17 cellular contexts compared by ENCODE assay signal in the genomic region with DNA sequence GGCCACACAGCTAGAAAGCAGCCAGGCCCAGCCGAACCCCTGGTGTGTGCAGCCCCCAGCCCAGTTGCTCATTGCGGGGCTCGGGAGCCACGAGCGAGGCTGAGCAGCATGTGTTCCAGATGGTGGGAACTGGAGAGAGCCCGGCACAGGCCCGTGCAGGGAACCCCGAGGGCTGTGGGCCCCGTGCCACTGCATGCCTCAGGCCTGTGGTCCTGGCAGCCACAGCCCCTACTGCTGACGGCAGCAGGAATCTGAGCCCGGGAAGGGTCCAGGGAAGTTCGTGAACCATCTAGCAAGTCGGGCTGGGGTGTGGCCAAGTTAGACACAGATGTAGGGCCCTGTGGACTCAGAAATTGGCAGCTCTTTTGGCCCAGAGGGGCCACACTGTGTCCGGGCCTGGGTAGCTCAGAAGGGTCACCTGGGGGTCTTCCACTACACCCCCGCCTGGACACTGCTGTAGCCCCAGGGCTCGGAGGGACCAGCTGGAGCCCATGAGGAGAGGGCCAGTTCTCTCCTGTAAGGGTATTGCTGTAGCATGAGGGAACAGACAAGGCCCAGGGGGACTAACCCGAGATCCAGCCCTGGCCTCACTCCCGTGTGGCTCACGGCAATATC. TPM values are rescaled to one million over a fixed set of nuclear protein-coding genes. Genes with fewer than 3 reads are reported as not detected.
DNase-seq lines count a peak whose midpoint lies in the region; ATAC-seq and TF ChIP-seq lines count a peak whose summit lies in the region.
"Had no signal": no experiment of that assay in that cellular context is flagged by ENCODE, and none has a peak within 500 bp of the region (broad histone marks: within the 10 kb centered on the region; RNA-seq: fewer than 3 reads in every experiment).

No MANE protein-coding gene starts in this region.

- no peaks in the 10 kb centered on the region for H3K9me3 ChIP-seq in heart left ventricle
- H3K9me3 ChIP-seq: adrenal gland, thyroid gland had no signal

- TF ChIP-seq CTCF in AG10803 (conservative IDR thresholded peaks at IDR 0.05; ENCODE audit: low read length) (no peak), RWPE1 (conservative IDR thresholded peaks at IDR 0.05; ENCODE audit: low read depth) (no peak), heart left ventricle (IDR thresholded peaks at IDR 0.05) (no peak)

- CTCF ChIA-PET in RWPE1 (lab: Yijun Ruan, JAX), result no interaction called here
- CTCF ChIA-PET in HEK293T (lab: Yijun Ruan, JAX), result no interaction called here

- H3K4me1 ChIP-seq in heart left ventricle, result peaks cover 0 to 68% (median 39%) of the 10 kb centered on the region in 12 donors
- H3K4me1 ChIP-seq: adrenal gland had no signal

- H3K4me3 ChIP-seq in AG10803 (ENCODE audit: low read length), result no peak overlapping the region
- no peak overlapping the region for H3K4me3 ChIP-seq in heart left ventricle
- no peak overlapping the region for H3K4me3 ChIP-seq in skeletal muscle cell (ENCODE audit: low read depth, low read length)
- H3K4me3 ChIP-seq: adrenal gland, thyroid gland had no signal

- peak; percentile 95 for DNase-seq in AG10803 (ENCODE audit: low read depth)
- no peak for DNase-seq in RWPE1 (ENCODE audit: low spot score)
- peak; percentile 66 to 91 (median 86) for DNase-seq in heart left ventricle
- DNase-seq in skeletal muscle cell (ENCODE audit: low read depth), result peak; percentile 30
- no peak for DNase-seq in HEK293T (ENCODE audit: extremely low spot score)
- no peak for DNase-seq in inferior parietal cortex (ENCODE audit: extremely low spot score)
- DNase-seq: ACHN; DMS79 treated with DMSO at 0.1 percent for 48 hours; GOT3; NCI-H2081; stimulated activated CD4-positive, alpha-beta T cell treated with anti-CD3 and anti-CD28 coated beads, Interleukin-12 subunit alpha, Interleukin-12 subunit beta, amount 100 ng/mL, for 4 hours had no signal

- WGBS in heart left ventricle, 4 donors, result 48 to 61% (median 55%) methylated on average over 11 to 19 of the region's 19 CpGs

- peak overlapping the region; percentile 38 for H3K27ac ChIP-seq in RWPE1
- H3K27ac ChIP-seq in heart left ventricle, result peak overlapping the region in 9 of 12 donors; percentile 15 to 62 (median 47)
- H3K27ac ChIP-seq: thyroid gland had no signal

- POLR2A ChIA-PET in RWPE1 (lab: Yijun Ruan, JAX; ENCODE audit: low non-redundant PET) (no interaction called here), HEK293T (lab: Yijun Ruan, JAX) (no interaction called here)

- intact Hi-C loops in heart left ventricle (cut with DNase I), result loop anchor here in 1 of 10 donors (5.0 kb wide), 1 partner anchor 36 kb away; no protein-coding TSS in a partner anchor

- TF ChIP-seq POLR2A in heart left ventricle (IDR thresholded peaks at IDR 0.05), result no peak

- ATAC-seq in heart left ventricle (peak; percentile 55 to 73 (median 60)), HG03432 (IDR thresholded peaks at IDR 0.05; ENCODE audit: unreplicated experiment) (no peak), SK-N-SH treated with all-trans-retinoic acid at 6 μM for 48 hours (no peak)
- ATAC-seq: WTC11 had no signal

- H3K36me3 ChIP-seq in heart left ventricle, result peaks cover 0 to under 1% (median 0%) of the 10 kb centered on the region in 9 donors
- H3K36me3 ChIP-seq: adrenal gland, thyroid gland had no signal

- H3K27me3 ChIP-seq in heart left ventricle, result no peaks in the 10 kb centered on the region
- H3K27me3 ChIP-seq: adrenal gland, thyroid gland had no signal

TF ChIP-seq in HEK293T, 16 proteins besides CTCF, POLR2A, EP300 and RAD21:
- TF ChIP-seq HDGF (IDR thresholded peaks at IDR 0.05; ENCODE audit: borderline replicate concordance) (no peak), NFRKB (IDR thresholded peaks at IDR 0.05) (no peak), FOXA1 (IDR thresholded peaks at IDR 0.05) (no peak), L3MBTL2 (conservative IDR thresholded peaks at IDR 0.05) (no peak), ZNF384 (IDR thresholded peaks at IDR 0.05) (no peak), SP1 (IDR thresholded peaks at IDR 0.05) (no peak), FOXM1 (IDR thresholded peaks at IDR 0.05; ENCODE audit: borderline replicate concordance) (no peak), PKNOX1 (IDR thresholded peaks at IDR 0.05) (no peak), TARDBP (IDR thresholded peaks at IDR 0.05) (no peak), FOXK2 (IDR thresholded peaks at IDR 0.05) (no peak), SUZ12 (IDR thresholded peaks at IDR 0.05) (no peak)

TF ChIP-seq in SK-N-SH treated with all-trans-retinoic acid at 6 μM for 48 hours, 23 proteins besides CTCF, POLR2A, EP300 and RAD21 (continues in another document):
- TF ChIP-seq, protein P1, sequence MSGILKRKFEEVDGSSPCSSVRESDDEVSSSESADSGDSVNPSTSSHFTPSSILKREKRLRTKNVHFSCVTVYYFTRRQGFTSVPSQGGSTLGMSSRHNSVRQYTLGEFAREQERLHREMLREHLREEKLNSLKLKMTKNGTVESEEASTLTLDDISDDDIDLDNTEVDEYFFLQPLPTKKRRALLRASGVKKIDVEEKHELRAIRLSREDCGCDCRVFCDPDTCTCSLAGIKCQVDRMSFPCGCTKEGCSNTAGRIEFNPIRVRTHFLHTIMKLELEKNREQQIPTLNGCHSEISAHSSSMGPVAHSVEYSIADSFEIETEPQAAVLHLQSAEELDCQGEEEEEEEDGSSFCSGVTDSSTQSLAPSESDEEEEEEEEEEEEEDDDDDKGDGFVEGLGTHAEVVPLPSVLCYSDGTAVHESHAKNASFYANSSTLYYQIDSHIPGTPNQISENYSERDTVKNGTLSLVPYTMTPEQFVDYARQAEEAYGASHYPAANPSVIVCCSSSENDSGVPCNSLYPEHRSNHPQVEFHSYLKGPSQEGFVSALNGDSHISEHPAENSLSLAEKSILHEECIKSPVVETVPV (CRISPR knock-in tag; IDR thresholded peaks at IDR 0.05), result no peak
- no peak for TF ChIP-seq ESRRG (CRISPR knock-in tag; IDR thresholded peaks at IDR 0.05)
- no peak for TF ChIP-seq ZNF8 (CRISPR knock-in tag; IDR thresholded peaks at IDR 0.05)
- no peak for TF ChIP-seq TOX (CRISPR knock-in tag; IDR thresholded peaks at IDR 0.05; ENCODE audit: borderline replicate concordance)
- TF ChIP-seq, protein P2, sequence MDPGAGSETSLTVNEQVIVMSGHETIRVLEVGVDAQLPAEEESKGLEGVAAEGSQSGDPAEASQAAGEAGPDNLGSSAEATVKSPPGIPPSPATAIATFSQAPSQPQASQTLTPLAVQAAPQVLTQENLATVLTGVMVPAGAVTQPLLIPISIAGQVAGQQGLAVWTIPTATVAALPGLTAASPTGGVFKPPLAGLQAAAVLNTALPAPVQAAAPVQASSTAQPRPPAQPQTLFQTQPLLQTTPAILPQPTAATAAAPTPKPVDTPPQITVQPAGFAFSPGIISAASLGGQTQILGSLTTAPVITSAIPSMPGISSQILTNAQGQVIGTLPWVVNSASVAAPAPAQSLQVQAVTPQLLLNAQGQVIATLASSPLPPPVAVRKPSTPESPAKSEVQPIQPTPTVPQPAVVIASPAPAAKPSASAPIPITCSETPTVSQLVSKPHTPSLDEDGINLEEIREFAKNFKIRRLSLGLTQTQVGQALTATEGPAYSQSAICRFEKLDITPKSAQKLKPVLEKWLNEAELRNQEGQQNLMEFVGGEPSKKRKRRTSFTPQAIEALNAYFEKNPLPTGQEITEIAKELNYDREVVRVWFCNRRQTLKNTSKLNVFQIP (CRISPR knock-in tag; IDR thresholded peaks at IDR 0.05; ENCODE audit: borderline replicate concordance, low read depth), result no peak
- TF ChIP-seq RARB (CRISPR knock-in tag; IDR thresholded peaks at IDR 0.05), result no peak
- TF ChIP-seq ARNTL (CRISPR knock-in tag; IDR thresholded peaks at IDR 0.05; ENCODE audit: borderline replicate concordance, low read depth), result no peak
- no peak for TF ChIP-seq ZNF70 (CRISPR knock-in tag; IDR thresholded peaks at IDR 0.05)
- no peak for TF ChIP-seq CSDC2 (CRISPR knock-in tag; IDR thresholded peaks at IDR 0.05)
- TF ChIP-seq ISL1 (CRISPR knock-in tag; IDR thresholded peaks at IDR 0.05), result no peak
- no peak for TF ChIP-seq SNAI2 (CRISPR knock-in tag; IDR thresholded peaks at IDR 0.05)
- TF ChIP-seq, protein P3, sequence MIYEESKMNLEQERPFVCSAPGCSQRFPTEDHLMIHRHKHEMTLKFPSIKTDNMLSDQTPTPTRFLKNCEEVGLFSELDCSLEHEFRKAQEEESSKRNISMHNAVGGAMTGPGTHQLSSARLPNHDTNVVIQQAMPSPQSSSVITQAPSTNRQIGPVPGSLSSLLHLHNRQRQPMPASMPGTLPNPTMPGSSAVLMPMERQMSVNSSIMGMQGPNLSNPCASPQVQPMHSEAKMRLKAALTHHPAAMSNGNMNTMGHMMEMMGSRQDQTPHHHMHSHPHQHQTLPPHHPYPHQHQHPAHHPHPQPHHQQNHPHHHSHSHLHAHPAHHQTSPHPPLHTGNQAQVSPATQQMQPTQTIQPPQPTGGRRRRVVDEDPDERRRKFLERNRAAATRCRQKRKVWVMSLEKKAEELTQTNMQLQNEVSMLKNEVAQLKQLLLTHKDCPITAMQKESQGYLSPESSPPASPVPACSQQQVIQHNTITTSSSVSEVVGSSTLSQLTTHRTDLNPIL (CRISPR knock-in tag; IDR thresholded peaks at IDR 0.05; ENCODE audit: low read depth), result no peak
- no peak for TF ChIP-seq GLIS3 (CRISPR knock-in tag; IDR thresholded peaks at IDR 0.05)
- TF ChIP-seq ZFP30 (CRISPR knock-in tag; IDR thresholded peaks at IDR 0.05), result no peak
- TF ChIP-seq OSR1 (CRISPR knock-in tag; IDR thresholded peaks at IDR 0.05), result no peak
- TF ChIP-seq, protein P4, sequence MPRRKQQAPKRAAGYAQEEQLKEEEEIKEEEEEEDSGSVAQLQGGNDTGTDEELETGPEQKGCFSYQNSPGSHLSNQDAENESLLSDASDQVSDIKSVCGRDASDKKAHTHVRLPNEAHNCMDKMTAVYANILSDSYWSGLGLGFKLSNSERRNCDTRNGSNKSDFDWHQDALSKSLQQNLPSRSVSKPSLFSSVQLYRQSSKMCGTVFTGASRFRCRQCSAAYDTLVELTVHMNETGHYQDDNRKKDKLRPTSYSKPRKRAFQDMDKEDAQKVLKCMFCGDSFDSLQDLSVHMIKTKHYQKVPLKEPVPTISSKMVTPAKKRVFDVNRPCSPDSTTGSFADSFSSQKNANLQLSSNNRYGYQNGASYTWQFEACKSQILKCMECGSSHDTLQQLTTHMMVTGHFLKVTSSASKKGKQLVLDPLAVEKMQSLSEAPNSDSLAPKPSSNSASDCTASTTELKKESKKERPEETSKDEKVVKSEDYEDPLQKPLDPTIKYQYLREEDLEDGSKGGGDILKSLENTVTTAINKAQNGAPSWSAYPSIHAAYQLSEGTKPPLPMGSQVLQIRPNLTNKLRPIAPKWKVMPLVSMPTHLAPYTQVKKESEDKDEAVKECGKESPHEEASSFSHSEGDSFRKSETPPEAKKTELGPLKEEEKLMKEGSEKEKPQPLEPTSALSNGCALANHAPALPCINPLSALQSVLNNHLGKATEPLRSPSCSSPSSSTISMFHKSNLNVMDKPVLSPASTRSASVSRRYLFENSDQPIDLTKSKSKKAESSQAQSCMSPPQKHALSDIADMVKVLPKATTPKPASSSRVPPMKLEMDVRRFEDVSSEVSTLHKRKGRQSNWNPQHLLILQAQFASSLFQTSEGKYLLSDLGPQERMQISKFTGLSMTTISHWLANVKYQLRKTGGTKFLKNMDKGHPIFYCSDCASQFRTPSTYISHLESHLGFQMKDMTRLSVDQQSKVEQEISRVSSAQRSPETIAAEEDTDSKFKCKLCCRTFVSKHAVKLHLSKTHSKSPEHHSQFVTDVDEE (CRISPR knock-in tag; IDR thresholded peaks at IDR 0.05), result no peak

RNA-seq across cellular contexts. Expression of gene HTRA3, which starts 12.1 kb away (rescaled TPM):
- 10 to 100 TPM; 26.8 to 84.6 (median 55.0) TPM for total RNA-seq in heart left ventricle
- polyA plus RNA-seq in heart left ventricle, result 10 to 100 TPM; 28.9 to 50.1 TPM
- polyA plus RNA-seq: neural cell had no signal

Comparison
In these comparisons a context has a peak if more than half of its experiments do, and no peak if none do; other contexts are left out.
1. DNase-seq: peak in AG10803 (single experiment), heart left ventricle (5 of 5) and skeletal muscle cell (single experiment); none in RWPE1 (single experiment), HEK293T (single experiment) and inferior parietal cortex (single experiment).
2. ATAC-seq: peak in heart left ventricle (4 of 4); none in HG03432 (single experiment) and SK-N-SH treated with all-trans-retinoic acid at 6 μM for 48 hours (single experiment).